14 cellular contexts compared by ENCODE assay signal in genomic region chr10:110822708-110823291, GRCh38.
DNase-seq lines count a peak whose midpoint lies in the region; TF ChIP-seq lines count a peak whose summit lies in the region.
"Had no signal": no experiment of that assay in that cellular context is flagged by ENCODE, and none has a peak within 500 bp of the region (broad histone marks: within the 10 kb centered on the region; RNA-seq: fewer than 3 reads in every experiment).

No MANE protein-coding gene starts in this region.

- TF ChIP-seq CTCF in tibial artery (IDR thresholded peaks at IDR 0.05): no peak

- H3K27me3 ChIP-seq in muscle layer of colon (ENCODE audit: control insufficient read depth in 1 of 2, insufficient read depth in 2 of 2, low read length in 2 of 2): no peaks in the 10 kb centered on the region
- no peaks in the 10 kb centered on the region for H3K27me3 ChIP-seq in tibial artery
- H3K27me3 ChIP-seq: right lobe of liver had no signal

- intact Hi-C loops in tibial artery (cut with DNase I; ENCODE audit: low total_unique reads): loop anchor here (5.0 kb wide), 1 partner anchor 50 kb away; the partner anchor contains the start of gene PDCD4

- H3K4me1 ChIP-seq in muscle layer of colon (ENCODE audit: insufficient read depth, low read length) (peaks cover 95% of the 10 kb centered on the region), tibial artery (peaks cover 0 to 65% (median 56%) of the 10 kb centered on the region in 4 donors)

- no peaks in the 10 kb centered on the region for H3K36me3 ChIP-seq in muscle layer of colon (ENCODE audit: insufficient read depth, low read length)
- no peaks in the 10 kb centered on the region for H3K36me3 ChIP-seq in tibial artery
- H3K36me3 ChIP-seq: right lobe of liver had no signal

- H3K4me3 ChIP-seq in muscle layer of colon (ENCODE audit: low read depth in 1 of 2, low read length in 2 of 2) (no peak overlapping the region), tibial artery (no peak overlapping the region)
- H3K4me3 ChIP-seq: right lobe of liver had no signal

- H3K9me3 ChIP-seq in muscle layer of colon (ENCODE audit: low read length): no peaks in the 10 kb centered on the region
- no peaks in the 10 kb centered on the region for H3K9me3 ChIP-seq in tibial artery
- H3K9me3 ChIP-seq: right lobe of liver had no signal

- DNase-seq in NCI-H748 (lab: John Stamatoyannopoulos, UW; ENCODE audit: unreplicated experiment) (peak; percentile 58), NCI-H748 treated with DMSO at 0.1 percent for 48 hours (lab: John Stamatoyannopoulos, UW) (no peak), ecto neural progenitor cell (ENCODE audit: low spot score) (peak; percentile 74), tibial artery (no peak), NCI-H226 (no peak), NOMO-1 (lab: John Stamatoyannopoulos, UW; ENCODE audit: unreplicated experiment in 2 of 2) (no peak)
- no peak for DNase-seq in NK-92 treated with Interleukin-12 subunit alpha and Interleukin-12 subunit beta, amount 100 ng/mL, for 24 hours (lab: John Stamatoyannopoulos, UW)
- DNase-seq: ACHN; activated T-cell treated with anti-CD3 and anti-CD28 coated beads, Interleukin-2, amount 50 U/mL, for 72 hours; cortex of kidney; right lobe of liver; stimulated activated CD8-positive, alpha-beta memory T cell treated with anti-CD3 and anti-CD28 coated beads, Interleukin-4, amount 100 ng/mL, for 48 hours; T-helper 9 cell had no signal

- H3K27ac ChIP-seq in muscle layer of colon (ENCODE audit: low read depth, low read length) (peak overlapping the region; percentile 87), tibial artery (peak overlapping the region; percentile 78 to 79)
- H3K27ac ChIP-seq: right lobe of liver had no signal

- peak overlapping the region; percentile 22 for H3K9ac ChIP-seq in muscle layer of colon (ENCODE audit: low read length)

Comparison
In these comparisons a context has a peak if more than half of its experiments do, and no peak if none do; other contexts are left out.
1. DNase-seq: peak in NCI-H748 (single experiment) and ecto neural progenitor cell (single experiment); none in NCI-H748 treated with DMSO at 0.1 percent for 48 hours (single experiment), tibial artery (0 of 2), NK-92 treated with Interleukin-12 subunit alpha and Interleukin-12 subunit beta, amount 100 ng/mL, for 24 hours (single experiment), NCI-H226 (single experiment) and NOMO-1 (0 of 2).